In the genomic region with DNA sequence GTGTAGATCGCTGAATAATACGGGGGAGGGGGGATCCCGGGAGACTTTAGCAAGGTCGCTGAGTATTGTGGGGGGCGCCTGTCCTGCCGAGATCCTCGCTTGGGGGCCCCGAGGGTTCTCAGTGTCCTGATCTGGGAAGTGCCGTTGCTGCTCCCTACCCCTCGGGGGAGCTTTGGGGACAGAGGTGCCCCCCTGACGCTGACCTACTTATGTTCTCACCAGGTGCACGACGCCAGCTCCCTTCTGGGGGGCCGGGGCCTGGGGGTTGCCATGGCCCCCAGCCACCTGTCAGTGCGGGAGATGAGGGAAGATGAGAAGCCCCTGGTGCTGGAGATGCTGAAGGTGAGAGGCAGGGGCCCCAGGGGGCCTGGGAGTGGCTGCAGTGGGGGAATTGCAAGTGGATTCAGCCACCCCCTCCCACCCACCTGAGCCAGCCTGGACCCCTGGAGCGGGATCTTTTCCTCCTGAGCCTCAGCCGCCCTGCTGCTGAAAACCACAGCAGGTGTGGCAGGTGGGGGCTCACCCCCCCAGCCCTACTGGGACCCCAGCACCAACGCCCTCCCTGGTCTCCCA, we compare ENCODE assay signal across 6 cellular contexts. TPM values are rescaled to one million over a fixed set of nuclear protein-coding genes. Genes with fewer than 3 reads are reported as not detected.
DNase-seq lines count a peak whose midpoint lies in the region; ATAC-seq and TF ChIP-seq lines count a peak whose summit lies in the region.

No MANE protein-coding gene starts in this region.

- H3K4me3 ChIP-seq in left ventricle myocardium inferior (peak overlapping the region; percentile 80), vagina (peak overlapping the region; percentile 58 to 64)

- no peak for ATAC-seq in HG02610 (IDR thresholded peaks at IDR 0.05; ENCODE audit: unreplicated experiment)

- H3K36me3 ChIP-seq in left ventricle myocardium inferior (peaks cover 25% of the 10 kb centered on the region), vagina (no peaks in the 10 kb centered on the region)

- TF ChIP-seq CTCF in 22Rv1 (IDR thresholded peaks at IDR 0.05) (no peak), left ventricle myocardium inferior (IDR thresholded peaks at IDR 0.05; ENCODE audit: borderline replicate concordance) (no peak), vagina (IDR thresholded peaks at IDR 0.05) (no peak)

- no peak for TF ChIP-seq POLR2A in vagina (IDR thresholded peaks at IDR 0.05)

- DNase-seq in NCI-H2227 treated with DMSO at 0.1 percent for 48 hours (lab: John Stamatoyannopoulos, UW) = peak; percentile 57
- DNase-seq in left ventricle myocardium inferior = no peak
- DNase-seq in vagina (ENCODE audit: extremely low spot score in 2 of 2) = no peak
- no peak for DNase-seq in NCI-H1105 treated with DMSO at 0.1 percent for 48 hours (lab: John Stamatoyannopoulos, UW)

- H3K27ac ChIP-seq in 22Rv1 (peak overlapping the region; percentile 82), left ventricle myocardium inferior (replicated peaks) (peak overlapping the region; percentile 90), vagina (peak overlapping the region; percentile 95)

- H3K27me3 ChIP-seq in left ventricle myocardium inferior (ENCODE audit: low read depth) (peaks cover 7% of the 10 kb centered on the region), vagina (no peaks in the 10 kb centered on the region)

- intact Hi-C loops in left ventricle myocardium inferior (cut with micrococcal nuclease) = no loop called here
- intact Hi-C loops in vagina (cut with DNase I) = no loop called here

- H3K9me3 ChIP-seq in left ventricle myocardium inferior (replicated peaks) (no peaks in the 10 kb centered on the region), vagina (no peaks in the 10 kb centered on the region)

- H3K4me1 ChIP-seq in left ventricle myocardium inferior (peaks cover 62% of the 10 kb centered on the region), vagina (peaks cover 67% of the 10 kb centered on the region)

RNA-seq across cellular contexts. Expression of a gene that starts 0.5 kb away (rescaled TPM):
- total RNA-seq in left ventricle myocardium inferior (5.2 TPM), vagina (14.2 TPM)

RNA-seq across cellular contexts. Expression of a gene that starts 2.7 kb away (rescaled TPM):
- total RNA-seq in left ventricle myocardium inferior = 3.7 TPM
- 13.5 TPM for total RNA-seq in vagina

RNA-seq across cellular contexts. Expression of a gene that starts 9.1 kb away (rescaled TPM):
- total RNA-seq in left ventricle myocardium inferior = 5.4 TPM
- 2.7 TPM for total RNA-seq in vagina

RNA-seq across cellular contexts. Expression of a gene that starts 21.0 kb away (rescaled TPM):
- not detected for total RNA-seq in left ventricle myocardium inferior
- not detected for total RNA-seq in vagina

RNA-seq across cellular contexts. Expression of a gene that starts 24.1 kb away (rescaled TPM):
- total RNA-seq in left ventricle myocardium inferior (52.6 TPM), vagina (61.4 TPM)
